Comparison of ENCODE assay signal across 19 cellular contexts in genomic region chr14:50092006-50092555, GRCh38. TPM values are rescaled to one million over a fixed set of nuclear protein-coding genes. Genes with fewer than 3 reads are reported as not detected.
DNase-seq lines count a peak whose midpoint lies in the region; ATAC-seq, FAIRE-seq and TF ChIP-seq lines count a peak whose summit lies in the region.
"Had no signal": no experiment of that assay in that cellular context is flagged by ENCODE, and none has a peak within 500 bp of the region (broad histone marks: within the 10 kb centered on the region; RNA-seq: fewer than 3 reads in every experiment).

No MANE protein-coding gene starts in this region.

- H3K4me1 Mint-ChIP-seq in stimulated activated naive CD8-positive, alpha-beta T cell treated with anti-CD3 and anti-CD28 coated beads, Interleukin-15, Interleukin-2, amounts not matched to agents 100 ng/mL and 50 ng/mL, for 24 hours (ENCODE audit: low read depth) = peaks cover 93% of the 10 kb centered on the region
- H3K4me1 Mint-ChIP-seq in activated CD8-positive, alpha-beta T cell treated with anti-CD3 and anti-CD28 coated beads for 36 hours (ENCODE audit: low read depth) = peaks cover 84% of the 10 kb centered on the region

- H3K27ac Mint-ChIP-seq in stimulated activated naive CD8-positive, alpha-beta T cell treated with anti-CD3 and anti-CD28 coated beads, Interleukin-15, Interleukin-2, amounts not matched to agents 100 ng/mL and 50 ng/mL, for 24 hours = peak overlapping the region; percentile 68
- H3K27ac Mint-ChIP-seq in activated CD8-positive, alpha-beta T cell treated with anti-CD3 and anti-CD28 coated beads for 36 hours = peak overlapping the region; percentile 20

- H3K4me3 Mint-ChIP-seq in stimulated activated naive CD8-positive, alpha-beta T cell treated with anti-CD3 and anti-CD28 coated beads, Interleukin-15, Interleukin-2, amounts not matched to agents 100 ng/mL and 50 ng/mL, for 24 hours = no peak overlapping the region
- H3K4me3 Mint-ChIP-seq in activated CD8-positive, alpha-beta T cell treated with anti-CD3 and anti-CD28 coated beads for 36 hours = no peak overlapping the region

- POLR2A ChIA-PET in activated CD8-positive, alpha-beta T cell treated with anti-CD3 and anti-CD28 coated beads for 36 hours (lab: Charles Lee) = interaction anchor here (0.6 to 2.5 kb wide), 5 partner anchors 9 to 68 kb away, joined by 3 to 13 read pairs (median 5); no protein-coding TSS in a partner anchor

- H3K4me1 ChIP-seq in mucosa of descending colon (ENCODE audit: low read depth) = peaks cover 8% of the 10 kb centered on the region
- H3K4me1 ChIP-seq: right lobe of liver had no signal

- H3K36me3 Mint-ChIP-seq in stimulated activated naive CD8-positive, alpha-beta T cell treated with anti-CD3 and anti-CD28 coated beads, Interleukin-15, Interleukin-2, amounts not matched to agents 100 ng/mL and 50 ng/mL, for 24 hours (ENCODE audit: low read depth) = peaks cover 21% of the 10 kb centered on the region
- H3K36me3 Mint-ChIP-seq in activated CD8-positive, alpha-beta T cell treated with anti-CD3 and anti-CD28 coated beads for 36 hours (ENCODE audit: low read depth) = peaks cover 24% of the 10 kb centered on the region

- no peak for TF ChIP-seq CTCF in activated CD8-positive, alpha-beta T cell treated with anti-CD3 and anti-CD28 coated beads for 36 hours (IDR thresholded peaks at IDR 0.05)
- no peak for TF ChIP-seq CTCF in mucosa of descending colon (IDR thresholded peaks at IDR 0.05)

- no peak overlapping the region for H3K4me3 ChIP-seq in mucosa of descending colon
- H3K4me3 ChIP-seq: right lobe of liver had no signal

- H3K36me3 ChIP-seq in mucosa of descending colon (ENCODE audit: low read depth) = no peaks in the 10 kb centered on the region
- H3K36me3 ChIP-seq: right lobe of liver had no signal

- DNase-seq in stimulated activated naive CD8-positive, alpha-beta T cell treated with anti-CD3 and anti-CD28 coated beads, Interleukin-15, Interleukin-2, amounts not matched to agents 100 U/mL and 50 U/mL, for 24 hours = no peak
- no peak for DNase-seq in activated CD8-positive, alpha-beta T cell treated with anti-CD3 and anti-CD28 coated beads for 36 hours
- DNase-seq in mucosa of descending colon (no peak), glomerular visceral epithelial cell (ENCODE audit: extremely low spot score) (no peak), GM12892 (ENCODE audit: insufficient read length) (no peak), NCI-H1048 (lab: John Stamatoyannopoulos, UW) (no peak)
- DNase-seq: activated CD4-positive, alpha-beta T cell treated with anti-CD3 and anti-CD28 coated beads, Interleukin-2, amount 50 U/mL, for 1 hour; activated gamma-delta T cell; amygdala; cortex of kidney; GF-D8; kidney glomerular epithelial cell; mammary epithelial cell; NCI-H2029; NCI-H226; NCI-H748 treated with DMSO at 0.1 percent for 48 hours; right lobe of liver had no signal

- CTCF ChIA-PET in activated CD8-positive, alpha-beta T cell treated with anti-CD3 and anti-CD28 coated beads for 36 hours (lab: Charles Lee) = interaction anchor here (0.8 to 7.4 kb wide), 10 partner anchors 11 to 240 kb away, joined by 3 to 51 read pairs (median 4); partner anchors contain the start of gene NEMF

- peaks cover 3% of the 10 kb centered on the region for H3K9me3 Mint-ChIP-seq in stimulated activated naive CD8-positive, alpha-beta T cell treated with anti-CD3 and anti-CD28 coated beads, Interleukin-15, Interleukin-2, amounts not matched to agents 100 ng/mL and 50 ng/mL, for 24 hours
- peaks cover 2% of the 10 kb centered on the region for H3K9me3 Mint-ChIP-seq in activated CD8-positive, alpha-beta T cell treated with anti-CD3 and anti-CD28 coated beads for 36 hours

- no peak for ATAC-seq in stimulated activated naive CD8-positive, alpha-beta T cell treated with anti-CD3 and anti-CD28 coated beads, Interleukin-15, Interleukin-2, amounts not matched to agents 100 U/mL and 50 U/mL, for 24 hours
- no peak for ATAC-seq in activated CD8-positive, alpha-beta T cell treated with anti-CD3 and anti-CD28 coated beads for 36 hours
- ATAC-seq in mucosa of descending colon = peak; percentile 37

- intact Hi-C loops in activated CD8-positive, alpha-beta T cell treated with anti-CD3 and anti-CD28 coated beads for 36 hours (cut with micrococcal nuclease) = no loop called here
- intact Hi-C loops in mucosa of descending colon (cut with DNase I, micrococcal nuclease) = no loop called here

- no peaks in the 10 kb centered on the region for H3K27me3 Mint-ChIP-seq in stimulated activated naive CD8-positive, alpha-beta T cell treated with anti-CD3 and anti-CD28 coated beads, Interleukin-15, Interleukin-2, amounts not matched to agents 100 ng/mL and 50 ng/mL, for 24 hours
- no peaks in the 10 kb centered on the region for H3K27me3 Mint-ChIP-seq in activated CD8-positive, alpha-beta T cell treated with anti-CD3 and anti-CD28 coated beads for 36 hours

- no peak for TF ChIP-seq POLR2A in GM12892 (IDR thresholded peaks at IDR 0.05; ENCODE audit: low read depth, low read length)

- no peaks in the 10 kb centered on the region for H3K9me3 ChIP-seq in mucosa of descending colon
- H3K9me3 ChIP-seq: right lobe of liver had no signal

- no peak for FAIRE-seq in GM12892 (lab: Jason Lieb, UNC)
- FAIRE-seq: TTC549 had no signal

RNA-seq across cellular contexts. Expression of gene VCPKMT, which starts 24.3 kb away (rescaled TPM):
- total RNA-seq in activated CD8-positive, alpha-beta T cell treated with anti-CD3 and anti-CD28 coated beads for 36 hours = 10 to 100 TPM; 11.4 to 11.6 TPM
- total RNA-seq in mucosa of descending colon = 1 to 10 TPM; 5.9 to 8.9 (median 6.9) TPM
- polyA plus RNA-seq in GM12892 (2012; ENCODE audit: missing spikeins) = 10.9 TPM
